ENCODE assay signal across 8 cellular contexts in the genomic region with DNA sequence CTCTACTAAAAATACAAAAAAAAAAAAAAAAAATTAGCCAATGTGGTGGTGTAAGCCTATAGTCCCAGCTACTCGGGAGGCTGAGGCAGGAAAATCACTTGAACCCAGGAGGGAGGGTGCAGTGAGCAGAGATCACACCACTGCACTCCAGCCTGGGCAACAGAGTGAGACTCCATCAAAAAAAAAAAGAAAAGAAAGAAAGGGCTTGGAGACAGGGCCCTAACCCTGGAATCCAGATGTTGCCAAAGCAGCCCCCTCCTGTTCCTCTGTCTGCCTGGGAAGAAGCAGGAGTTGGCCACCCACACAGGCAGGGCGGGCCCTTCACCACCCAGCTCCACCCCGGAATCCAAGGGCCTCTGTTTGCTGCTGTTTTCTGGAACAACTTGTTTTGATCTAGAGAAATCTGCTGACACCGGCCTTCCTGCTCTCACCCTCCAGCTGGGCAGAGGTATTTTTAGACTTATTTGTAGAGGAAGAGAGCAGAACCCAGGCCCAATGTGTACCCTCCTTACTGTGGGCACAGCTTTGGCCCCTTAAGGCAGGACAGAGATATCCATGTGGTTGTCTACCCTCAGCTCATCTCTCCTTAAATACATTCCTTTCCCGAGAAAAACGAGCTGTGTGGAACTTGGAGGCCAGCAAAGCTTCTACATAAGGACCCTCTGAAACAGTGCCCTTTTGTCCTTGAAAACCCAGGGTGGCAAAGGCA. TPM values are rescaled to one million over a fixed set of nuclear protein-coding genes. Genes with fewer than 3 reads are reported as not detected.
A peak's percentile ranks its signal among the peaks of the same experiment; 100 is the strongest.
DNase-seq lines count a peak whose midpoint lies in the region; TF ChIP-seq lines count a peak whose summit lies in the region.

No MANE protein-coding gene starts in this region.

- peak overlapping the region; percentile 97 to 100 (median 98) for H3K27ac ChIP-seq in Peyer's patch

- H3K9me3 ChIP-seq in Peyer's patch, result no peaks in the 10 kb centered on the region

- H3K27me3 Mint-ChIP-seq in activated naive CD8-positive, alpha-beta T cell treated with anti-CD3 and anti-CD28 coated beads for 36 hours, result peaks cover 24% of the 10 kb centered on the region

- H3K4me1 ChIP-seq in Peyer's patch, result peaks cover 7 to 49% (median 35%) of the 10 kb centered on the region in 4 donors

- H3K36me3 ChIP-seq in Peyer's patch, result peaks cover 0 to 13% (median 0%) of the 10 kb centered on the region in 3 donors

- H3K27ac Mint-ChIP-seq in activated naive CD8-positive, alpha-beta T cell treated with anti-CD3 and anti-CD28 coated beads for 36 hours, result peak overlapping the region; percentile 99

- TF ChIP-seq POLR2A in Peyer's patch (IDR thresholded peaks at IDR 0.05), result peak in 1 of 2 donors; percentile 95

- no peaks in the 10 kb centered on the region for H3K27me3 ChIP-seq in Peyer's patch

- H3K4me3 ChIP-seq in Peyer's patch, result peak overlapping the region; percentile 6 to 66 (median 59)

- H3K4me3 Mint-ChIP-seq in activated naive CD8-positive, alpha-beta T cell treated with anti-CD3 and anti-CD28 coated beads for 36 hours, result peak overlapping the region; percentile 100

- DNase-seq in C1 segment of cervical spinal cord (lab: John Stamatoyannopoulos, UW), result peak in 12 of 14 donors; percentile 59 to 90 (median 78)
- peak; percentile 68 for DNase-seq in HK-2 (ENCODE audit: unreplicated experiment)
- DNase-seq in Peyer's patch, result peak; percentile 91 to 97 (median 93)
- DNase-seq in activated naive CD8-positive, alpha-beta T cell treated with anti-CD3 and anti-CD28 coated beads for 36 hours, result peak; percentile 64
- DNase-seq in globus pallidus (ENCODE audit: low spot score), result peak; percentile 94
- DNase-seq in occipital lobe (lab: John Stamatoyannopoulos, UW), result peak; percentile 79
- DNase-seq in GM19238 (ENCODE audit: insufficient read length, low spot score), result no peak
- no peak for DNase-seq in SKM-1 treated with dmso at 0.1 percent for 144 hours (lab: John Stamatoyannopoulos, UW; ENCODE audit: unreplicated experiment)

- peaks cover 65% of the 10 kb centered on the region for H3K4me1 Mint-ChIP-seq in activated naive CD8-positive, alpha-beta T cell treated with anti-CD3 and anti-CD28 coated beads for 36 hours

- no peak for TF ChIP-seq CTCF in Peyer's patch (IDR thresholded peaks at IDR 0.05)

- H3K9me3 Mint-ChIP-seq in activated naive CD8-positive, alpha-beta T cell treated with anti-CD3 and anti-CD28 coated beads for 36 hours, result peaks cover 5% of the 10 kb centered on the region

- peaks cover 35% of the 10 kb centered on the region for H3K36me3 Mint-ChIP-seq in activated naive CD8-positive, alpha-beta T cell treated with anti-CD3 and anti-CD28 coated beads for 36 hours

RNA-seq across cellular contexts. Expression of a gene that starts 2.7 kb away (rescaled TPM):
- total RNA-seq in Peyer's patch (1,000 to 10,000 TPM in 2 of 4 donors, 100 to 1,000 TPM in 2; 705 to 1,411 (median 1,064) TPM), occipital lobe (3.6 TPM)
- 100 to 1,000 TPM; 136 to 155 TPM for total RNA-seq in activated naive CD8-positive, alpha-beta T cell treated with anti-CD3 and anti-CD28 coated beads for 36 hours

RNA-seq across cellular contexts. Expression of a gene that starts 33.5 kb away (rescaled TPM):
- 100 to 1,000 TPM in 2 of 4 donors, 10 to 100 TPM in 2; 51.2 to 115 (median 102) TPM for total RNA-seq in Peyer's patch
- 10 to 100 TPM; 33.1 to 36.3 TPM for total RNA-seq in activated naive CD8-positive, alpha-beta T cell treated with anti-CD3 and anti-CD28 coated beads for 36 hours
- 9.2 TPM for total RNA-seq in occipital lobe

RNA-seq across cellular contexts. Expression of a gene that starts 37.5 kb away (rescaled TPM):
- total RNA-seq in Peyer's patch (10 to 100 TPM; 23.3 to 50.6 (median 40.2) TPM), occipital lobe (0.31 TPM)
- total RNA-seq in activated naive CD8-positive, alpha-beta T cell treated with anti-CD3 and anti-CD28 coated beads for 36 hours, result 10 to 100 TPM; 15.4 to 15.7 TPM

Comparison
In these comparisons a context has a peak if more than half of its experiments do, and no peak if none do; other contexts are left out.
1. DNase-seq: peak in C1 segment of cervical spinal cord (12 of 14), HK-2 (single experiment), Peyer's patch (3 of 3), activated naive CD8-positive, alpha-beta T cell treated with anti-CD3 and anti-CD28 coated beads for 36 hours (single experiment), globus pallidus (single experiment) and occipital lobe (single experiment); none in GM19238 (single experiment) and SKM-1 treated with dmso at 0.1 percent for 144 hours (single experiment).
2. RNA of a gene that starts 2.7 kb away (total RNA-seq): 705 to 1,411 TPM in Peyer's patch and 136 to 155 TPM in activated naive CD8-positive, alpha-beta T cell treated with anti-CD3 and anti-CD28 coated beads for 36 hours; 3.6 TPM in occipital lobe (single experiment); every median in the first group is over 10 times any median in the second.
3. RNA of a gene that starts 37.5 kb away (total RNA-seq): 23.3 to 50.6 TPM in Peyer's patch and 15.4 to 15.7 TPM in activated naive CD8-positive, alpha-beta T cell treated with anti-CD3 and anti-CD28 coated beads for 36 hours; 0.31 TPM in occipital lobe (single experiment); every median in the first group is over 10 times any median in the second.